ENCODE assay signal across 8 cellular contexts in genomic region chr2:10447300-10448207, GRCh38. TPM values are rescaled to one million over a fixed set of nuclear protein-coding genes. Genes with fewer than 3 reads are reported as not detected.
DNase-seq lines count a peak whose midpoint lies in the region; ATAC-seq and TF ChIP-seq lines count a peak whose summit lies in the region.

No MANE protein-coding gene starts in this region.

- peak overlapping the region; percentile 86 for H3K27ac Mint-ChIP-seq in stimulated activated effector memory CD8-positive, alpha-beta T cell treated with anti-CD3 and anti-CD28 coated beads, Interleukin-12 subunit alpha, Interleukin-12 subunit beta, amount 100 ng/mL, for 72 hours

- H3K36me3 Mint-ChIP-seq in stimulated activated effector memory CD8-positive, alpha-beta T cell treated with anti-CD3 and anti-CD28 coated beads, Interleukin-12 subunit alpha, Interleukin-12 subunit beta, amount 100 ng/mL, for 72 hours = peaks cover 40% of the 10 kb centered on the region

- H3K36me3 ChIP-seq in ES-I3 (ENCODE audit: insufficient read depth, low read length) (peaks cover 16% of the 10 kb centered on the region), lower lobe of right lung (peaks cover 24% of the 10 kb centered on the region)

- H3K4me1 Mint-ChIP-seq in stimulated activated effector memory CD8-positive, alpha-beta T cell treated with anti-CD3 and anti-CD28 coated beads, Interleukin-12 subunit alpha, Interleukin-12 subunit beta, amount 100 ng/mL, for 72 hours = peaks cover 37% of the 10 kb centered on the region

- peak overlapping the region; percentile 65 for H3K4me3 ChIP-seq in lower lobe of right lung

- H3K9me3 ChIP-seq in ES-I3 (ENCODE audit: control insufficient read depth, insufficient read depth, low read length) = no peaks in the 10 kb centered on the region
- H3K9me3 ChIP-seq in lower lobe of right lung = no peaks in the 10 kb centered on the region

- intact Hi-C loops in lower lobe of right lung (cut with DNase I) = no loop called here

- ATAC-seq in GM21381 (IDR thresholded peaks at IDR 0.05; ENCODE audit: unreplicated experiment) (peak; percentile 44), lower lobe of right lung (peak; percentile 57 to 64)
- ATAC-seq in stimulated activated effector memory CD8-positive, alpha-beta T cell treated with anti-CD3 and anti-CD28 coated beads, Interleukin-12 subunit alpha, Interleukin-12 subunit beta, amount 100 ng/mL, for 72 hours = peak; percentile 67

- H3K4me1 ChIP-seq in ES-I3 (ENCODE audit: insufficient read depth, low read length) = peaks cover 8% of the 10 kb centered on the region; the same call in 1 of the 2 replicates
- H3K4me1 ChIP-seq in lower lobe of right lung = peaks cover 43% of the 10 kb centered on the region

- no peaks in the 10 kb centered on the region for H3K27me3 ChIP-seq in lower lobe of right lung (ENCODE audit: low read depth)

- DNase-seq in HS-27A (ENCODE audit: low read depth) (peak; percentile 53), SK-N-DZ (ENCODE audit: low spot score) (peak; percentile 43), dedifferentiated amniotic fluid mesenchymal stem cell (ENCODE audit: extremely low spot score) (peak; percentile 48), lower lobe of right lung (peak; percentile 83), NCI-H1930 (lab: John Stamatoyannopoulos, UW) (no peak)
- no peak for DNase-seq in stimulated activated effector memory CD8-positive, alpha-beta T cell treated with anti-CD3 and anti-CD28 coated beads, Interleukin-12 subunit alpha, Interleukin-12 subunit beta, amount 100 ng/mL, for 72 hours (ENCODE audit: low spot score in 2 of 2)

- peak overlapping the region; percentile 93 for H3K27ac ChIP-seq in lower lobe of right lung

- peak overlapping the region; percentile 76 for H3K4me3 Mint-ChIP-seq in stimulated activated effector memory CD8-positive, alpha-beta T cell treated with anti-CD3 and anti-CD28 coated beads, Interleukin-12 subunit alpha, Interleukin-12 subunit beta, amount 100 ng/mL, for 72 hours

- H3K9me3 Mint-ChIP-seq in stimulated activated effector memory CD8-positive, alpha-beta T cell treated with anti-CD3 and anti-CD28 coated beads, Interleukin-12 subunit alpha, Interleukin-12 subunit beta, amount 100 ng/mL, for 72 hours = no peaks in the 10 kb centered on the region

- H3K9ac ChIP-seq in ES-I3 (ENCODE audit: low read depth, low read length) = peak overlapping the region; percentile 62

- TF ChIP-seq CTCF in lower lobe of right lung (IDR thresholded peaks at IDR 0.05) = no peak

RNA-seq across cellular contexts. Expression of gene ODC1, which starts 0.6 kb away (rescaled TPM):
- 478 and 500 TPM in 2 replicates for polyA plus RNA-seq in SK-N-DZ (2014; cell fraction: cytosol; rRNA removed)
- polyA plus RNA-seq in SK-N-DZ (2014; cell fraction: nucleus; rRNA removed) = 342 and 350 TPM in 2 replicates
- total RNA-seq in lower lobe of right lung = 30.1 TPM

Comparison
In these comparisons a context has a peak if more than half of its experiments do, and no peak if none do; other contexts are left out.
1. DNase-seq: peak in HS-27A (single experiment), SK-N-DZ (single experiment), dedifferentiated amniotic fluid mesenchymal stem cell (single experiment) and lower lobe of right lung (single experiment); none in stimulated activated effector memory CD8-positive, alpha-beta T cell treated with anti-CD3 and anti-CD28 coated beads, Interleukin-12 subunit alpha, Interleukin-12 subunit beta, amount 100 ng/mL, for 72 hours (0 of 2) and NCI-H1930 (0 of 2).
2. Peak in every context shown above with its lines, with median percentiles within 50 percentile points of each other: ATAC-seq.